17 cellular contexts compared by ENCODE assay signal in the genomic region with DNA sequence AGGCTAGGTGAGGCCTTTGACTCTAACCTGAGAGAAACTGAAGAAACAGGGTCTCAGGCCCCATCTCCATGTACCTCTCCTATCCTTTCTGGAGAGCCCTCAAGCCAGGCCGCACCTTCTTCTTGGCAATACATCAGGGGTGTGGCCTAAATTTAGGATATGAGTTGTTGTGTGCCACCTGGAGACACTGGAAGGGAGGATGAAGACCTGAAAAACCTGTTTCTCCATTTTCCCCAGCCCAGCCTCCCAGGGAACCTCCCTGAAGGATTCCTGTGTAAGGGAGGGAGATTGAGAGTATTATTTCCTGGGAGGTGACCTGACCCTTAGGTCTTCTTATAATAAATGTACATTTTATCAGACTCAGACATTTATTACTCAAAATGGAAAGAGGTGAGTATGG. TPM values are rescaled to one million over a fixed set of nuclear protein-coding genes. Genes with fewer than 3 reads are reported as not detected.
DNase-seq lines count a peak whose midpoint lies in the region; ATAC-seq and TF ChIP-seq lines count a peak whose summit lies in the region.
"Had no signal": no experiment of that assay in that cellular context is flagged by ENCODE, and none has a peak within 500 bp of the region (broad histone marks: within the 10 kb centered on the region; RNA-seq: fewer than 3 reads in every experiment).

No MANE protein-coding gene starts in this region.

- no peak overlapping the region for H3K4me3 ChIP-seq in lung
- H3K4me3 ChIP-seq: A549 had no signal

- no peak for TF ChIP-seq CTCF in MCF 10A (IDR thresholded peaks at IDR 0.05; ENCODE audit: unreplicated experiment)
- no peak for TF ChIP-seq CTCF in VCaP (conservative IDR thresholded peaks at IDR 0.05)
- TF ChIP-seq CTCF in lung (IDR thresholded peaks at IDR 0.05; ENCODE audit: control extremely low read depth, extremely low read depth), result no peak

- BruUV-seq in MCF 10A (replicated peaks; lab: Mats Ljungman, UMichigan), result no TSS peak

- H3K27ac ChIP-seq in VCaP, result peak overlapping the region; percentile 77
- no peak overlapping the region for H3K27ac ChIP-seq in lung (ENCODE audit: low read depth in 1 of 2, low read length in 1 of 2)
- H3K27ac ChIP-seq: A549, brain microvascular endothelial cell had no signal

- intact Hi-C loops in MCF 10A (cut with micrococcal nuclease), result no loop called here

- no peaks in the 10 kb centered on the region for H3K36me3 Mint-ChIP-seq in MCF 10A (ENCODE audit: insufficient read depth, unreplicated experiment)

- no peaks in the 10 kb centered on the region for H3K36me3 ChIP-seq in lung (ENCODE audit: control insufficient read depth in 2 of 2, insufficient read depth in 2 of 2, low read length in 2 of 2)
- H3K36me3 ChIP-seq: brain microvascular endothelial cell had no signal

- in situ Hi-C loops in T47D (cut with HindIII; ENCODE audit: low pct_unique_long_range_greater_than_20kb, low sequenced_read_pairs), result no loop called here

- no peaks in the 10 kb centered on the region for H3K9me3 Mint-ChIP-seq in MCF 10A (ENCODE audit: unreplicated experiment)
- H3K9me3 Mint-ChIP-seq: activated CD4-positive, alpha-beta T cell treated with anti-CD3 and anti-CD28 coated beads, Interleukin-2, amount 10 ng/mL, durations not matched to agents 7 days and 5 days had no signal

- H3K9me3 ChIP-seq in lung (ENCODE audit: control insufficient read depth in 2 of 2, insufficient read depth in 1 of 2, low read length in 1 of 2), result no peaks in the 10 kb centered on the region
- H3K9me3 ChIP-seq: A549 had no signal

- H3K4me1 ChIP-seq in lung (ENCODE audit: control insufficient read depth in 2 of 2, insufficient read depth in 2 of 2, low read length in 2 of 2), result no peaks in the 10 kb centered on the region
- H3K4me1 ChIP-seq: A549 had no signal

- peaks cover 11% of the 10 kb centered on the region for H3K4me1 Mint-ChIP-seq in MCF 10A (ENCODE audit: insufficient read depth, unreplicated experiment)

- H3K27ac Mint-ChIP-seq in MCF 10A (ENCODE audit: low read depth, unreplicated experiment), result no peak overlapping the region

- no peak overlapping the region for H3K4me3 Mint-ChIP-seq in MCF 10A (ENCODE audit: unreplicated experiment)
- H3K4me3 Mint-ChIP-seq: activated CD4-positive, alpha-beta T cell treated with anti-CD3 and anti-CD28 coated beads, Interleukin-2, amount 10 ng/mL, durations not matched to agents 7 days and 5 days had no signal

- DNase-seq in T47D (ENCODE audit: low read depth in 1 of 2, low spot score in 1 of 2) (peak; percentile 75 to 97), MCF 10A (ENCODE audit: unreplicated experiment) (no peak), lung (ENCODE audit: low spot score) (peak; percentile 68), retina (no peak), activated T-cell treated with anti-CD3 and anti-CD28 coated beads for 4 hours (no peak), midbrain (lab: John Stamatoyannopoulos, UW) (no peak)
- DNase-seq: activated CD4-positive, alpha-beta T cell treated with anti-CD3 and anti-CD28 coated beads, Interleukin-2, amount 10 ng/mL, durations not matched to agents 7 days and 5 days; activated effector memory CD4-positive, alpha-beta T cell treated with anti-CD3 and anti-CD28 coated beads, Interleukin-2, amount 50 U/mL, for 16 hours; brain microvascular endothelial cell; left ventricle myocardium superior; OCI-M1; T-helper 1 cell had no signal

- POLR2A ChIA-PET in MCF 10A (lab: Yijun Ruan, JAX), result interaction anchor here (2.2 kb wide), 1 partner anchor 16 kb away, joined by 7 read pairs; the partner anchor contains the start of gene ABHD16A

- WGBS in lung, 2 donors, result 63 to 86% methylated on average over 1 of the region's 1 CpG

- no peaks in the 10 kb centered on the region for H3K27me3 ChIP-seq in lung (ENCODE audit: control insufficient read depth, insufficient read depth)
- H3K27me3 ChIP-seq: brain microvascular endothelial cell had no signal

- ATAC-seq in lung (ENCODE audit: insufficient read depth, low FRiP score), result no peak
- no peak for ATAC-seq in HG03097 (IDR thresholded peaks at IDR 0.05; ENCODE audit: low FRiP score, unreplicated experiment)
- ATAC-seq: A549, left ventricle myocardium superior had no signal

- CTCF ChIA-PET in MCF 10A (lab: Yijun Ruan, JAX), result no interaction called here

- no peaks in the 10 kb centered on the region for H3K27me3 Mint-ChIP-seq in MCF 10A (ENCODE audit: insufficient read depth, unreplicated experiment)

RNA-seq across cellular contexts. Expression of gene LY6G6D, which starts 3.1 kb away (rescaled TPM):
- total RNA-seq in MCF 10A (2022) (not detected in 2 replicates), lung (not detected)
- polyA plus RNA-seq in lung, result not detected
- total RNA-seq: activated CD4-positive, alpha-beta T cell treated with anti-CD3 and anti-CD28 coated beads, Interleukin-2, amount 10 ng/mL, durations not matched to agents 7 days and 5 days; left ventricle myocardium superior; skeletal muscle tissue had no signal
- polyA plus RNA-seq: A549 had no signal

RNA-seq across cellular contexts. Expression of gene LY6G6C, which starts 3.3 kb away (rescaled TPM):
- total RNA-seq in MCF 10A (2022) (0.32 TPM in 1 of 2 replicates, not detected in the other), lung (not detected)
- under 1 TPM; 0.14 to 0.16 TPM for polyA plus RNA-seq in lung
- total RNA-seq: activated CD4-positive, alpha-beta T cell treated with anti-CD3 and anti-CD28 coated beads, Interleukin-2, amount 10 ng/mL, durations not matched to agents 7 days and 5 days; left ventricle myocardium superior; skeletal muscle tissue had no signal

RNA-seq across cellular contexts. Expression of gene MPIG6B, which starts 4.9 kb away (rescaled TPM):
- total RNA-seq in MCF 10A (2022), result not detected in 2 replicates
- 1 to 10 TPM in 1 of 2 donors, under 1 TPM in 1; 0.64 to 1.1 TPM for total RNA-seq in lung
- polyA plus RNA-seq in lung, result 1 to 10 TPM in 1 of 2 donors, under 1 TPM in 1; 0.45 to 2.3 TPM
- total RNA-seq: temporal lobe had no signal
- polyA plus RNA-seq: A549 had no signal

RNA-seq across cellular contexts. Expression of gene DDAH2, which starts 10.8 kb away (rescaled TPM):
- total RNA-seq in MCF 10A (2022) (8.5 and 13.5 TPM in 2 replicates), lung (10 to 100 TPM; 60.3 to 80.0 TPM)
- 100 to 1,000 TPM; 103 to 130 TPM for polyA plus RNA-seq in lung

RNA-seq across cellular contexts. Expression of gene LY6G6F, which starts 11.6 kb away (rescaled TPM):
- total RNA-seq in MCF 10A (2022) (not detected in 2 replicates), lung (under 1 TPM in 1 of 2 donors, not detected in 1; 0.21 TPM)
- polyA plus RNA-seq in lung, result 1 to 10 TPM in 1 of 2 donors, not detected in 1; 2.2 TPM
- total RNA-seq: activated CD4-positive, alpha-beta T cell treated with anti-CD3 and anti-CD28 coated beads, Interleukin-2, amount 10 ng/mL, durations not matched to agents 7 days and 5 days; left ventricle myocardium superior; skeletal muscle tissue; temporal lobe had no signal
- polyA plus RNA-seq: A549 had no signal

Comparison
In these comparisons a context has a peak if more than half of its experiments do, and no peak if none do; other contexts are left out.
1. DNase-seq: peak in T47D (2 of 2) and lung (single experiment); none in MCF 10A (single experiment), retina (single experiment), activated T-cell treated with anti-CD3 and anti-CD28 coated beads for 4 hours (single experiment) and midbrain (single experiment).